Comparison of ENCODE assay signal across 6 cellular contexts in genomic region chr11:13183826-13184196, GRCh38.
"Had no signal": no experiment of that assay in that cellular context is flagged by ENCODE, and none has a peak within 500 bp of the region (broad histone marks: within the 10 kb centered on the region; RNA-seq: fewer than 3 reads in every experiment).

No MANE protein-coding gene starts in this region.

- H3K27me3 Mint-ChIP-seq: type B pancreatic cell had no signal

- H3K27me3 ChIP-seq: sigmoid colon had no signal

- H3K36me3 Mint-ChIP-seq: type B pancreatic cell had no signal

- H3K36me3 ChIP-seq: sigmoid colon had no signal

- H3K4me1 Mint-ChIP-seq: central memory CD8-positive, alpha-beta T cell; nephron had no signal

- H3K27ac Mint-ChIP-seq: nephron, type B pancreatic cell had no signal

- DNase-seq: activated CD4-positive, alpha-beta T cell treated with anti-CD3 and anti-CD28 coated beads, Interleukin-2, amount 50 U/mL, for 48 hours; activated T-cell treated with anti-CD3 and anti-CD28 coated beads, Interleukin-2, amount 50 U/mL, for 4 hours; sigmoid colon had no signal

- H3K27ac ChIP-seq: sigmoid colon had no signal

- H3K4me3 Mint-ChIP-seq: central memory CD8-positive, alpha-beta T cell; nephron; type B pancreatic cell had no signal
